ENCODE assay signal across 28 cellular contexts in genomic region chr20:9348316-9348715, GRCh38.
A peak's percentile ranks its signal among the peaks of the same experiment; 100 is the strongest.
DNase-seq lines count a peak whose midpoint lies in the region; ATAC-seq, FAIRE-seq and TF ChIP-seq lines count a peak whose summit lies in the region.
"Had no signal": no experiment of that assay in that cellular context is flagged by ENCODE, and none has a peak within 500 bp of the region (broad histone marks: within the 10 kb centered on the region; RNA-seq: fewer than 3 reads in every experiment).

No MANE protein-coding gene starts in this region.

- no peak overlapping the region for H2AFZ ChIP-seq in GM23338
- H2AFZ ChIP-seq in H1 (ENCODE audit: low read length): no peak overlapping the region
- H2AFZ ChIP-seq in neural progenitor cell (replicated peaks): no peak overlapping the region
- H2AFZ ChIP-seq: GM23248 had no signal

- H2BK12ac ChIP-seq in H1 (ENCODE audit: low read depth, low read length): no peak overlapping the region

- H2BK5ac ChIP-seq in H1 (ENCODE audit: low read depth, low read length): no peak overlapping the region

- CTCF ChIA-PET in A549 (lab: Yijun Ruan, JAX) (interaction anchor here (0.9 to 4.3 kb wide), 8 partner anchors 11 to 601 kb away, joined by 3 to 18 read pairs (median 4); no protein-coding TSS in a partner anchor), H1 (lab: Charles Lee; ENCODE audit: partially characterized antibody) (interaction anchor here (1.6 kb wide), 1 partner anchor 11 kb away, joined by 8 read pairs; no protein-coding TSS in a partner anchor), A673 (lab: Charles Lee) (interaction anchor here (0.7 kb wide), 1 partner anchor 495 kb away, joined by 3 read pairs; no protein-coding TSS in a partner anchor)
- CTCF ChIA-PET in activated CD4-positive, alpha-beta T cell treated with anti-CD3 and anti-CD28 coated beads for 36 hours (lab: Charles Lee): interaction anchor here (0.8 to 1.5 kb wide), 3 partner anchors 9 to 19 kb away, joined by 3 to 4 read pairs (median 4); no protein-coding TSS in a partner anchor

- H2AK5ac ChIP-seq in H1 (ENCODE audit: low read depth, low read length): no peak overlapping the region

- H3K27ac ChIP-seq in A549 (peak overlapping the region; percentile 1 to 30; a peak in 4 of 6 replicates), GM23338 (ENCODE audit: low read depth) (no peak overlapping the region), H1 (ENCODE audit: low read depth, low read length) (no peak overlapping the region), A673 (ENCODE audit: low read depth, low read length, poor library complexity, severe bottlenecking) (no peak overlapping the region), neural progenitor cell (no peak overlapping the region)
- H3K27ac ChIP-seq: C4-2B, GM23248, HL-60, SK-N-MC had no signal

- TF ChIP-seq CTCF in A549 (IDR thresholded peaks at IDR 0.05) (no peak), GM23338 (conservative IDR thresholded peaks at IDR 0.05; ENCODE audit: low read depth in 2 of 2) (no peak), H1 (IDR thresholded peaks at IDR 0.05; ENCODE audit: control extremely low read depth in 1 of 3, insufficient read depth in 1 of 3, low read depth in 1 of 3, low read length in 3 of 3) (no peak), A673 (conservative IDR thresholded peaks at IDR 0.05; ENCODE audit: low read depth, low read length) (no peak), neural progenitor cell (IDR thresholded peaks at IDR 0.05) (no peak)

- DNase-seq in A549 (ENCODE audit: low read depth in 1 of 2, low spot score in 1 of 2) (no peak), GM23338 (ENCODE audit: low spot score) (no peak), OCI-M1 (lab: John Stamatoyannopoulos, UW) (peak; percentile 11), H1 (ENCODE audit: low read depth in 1 of 2, low spot score in 2 of 2) (no peak), Kasumi-1 (lab: John Stamatoyannopoulos, UW) (no peak), A673 (ENCODE audit: low spot score) (no peak), neural progenitor cell (ENCODE audit: low spot score) (no peak)
- DNase-seq in activated CD4-positive, alpha-beta T cell treated with anti-CD3 and anti-CD28 coated beads for 36 hours: no peak
- DNase-seq: Calu3, DMS153, GM23248, KBM-7, MM.1S, NCI-H1092, NCI-H1417 treated with DMSO at 0.1 percent for 48 hours, NCI-H1694 treated with DMSO at 0.1 percent for 48 hours, NCI-H2081, NCI-H2171, NCI-H226, NCI-H510A, NCI-H69, SIG-M5 had no signal

- H3K79me1 ChIP-seq in H1 (ENCODE audit: low read depth, low read length): no peaks in the 10 kb centered on the region

- H3K4me3 Mint-ChIP-seq in GM23338: no peak overlapping the region
- H3K4me3 Mint-ChIP-seq in activated CD4-positive, alpha-beta T cell treated with anti-CD3 and anti-CD28 coated beads for 36 hours: no peak overlapping the region
- H3K4me3 Mint-ChIP-seq in neural progenitor cell: no peak overlapping the region

- H3K9ac ChIP-seq in H1 (replicated peaks in 1 of 4; ENCODE audit: extremely low read depth in 1 of 4, low read depth in 3 of 4, low read length in 3 of 4) (no peak overlapping the region), neural progenitor cell (no peak overlapping the region)
- H3K9ac ChIP-seq: GM23248 had no signal

- H3K9me2 ChIP-seq in GM23338 (ENCODE audit: insufficient read depth): no peaks in the 10 kb centered on the region

- POLR2A ChIA-PET in A549 (lab: Yijun Ruan, JAX): interaction anchor here (1.0 kb wide), 1 partner anchor 279 kb away, joined by 3 read pairs; the partner anchor contains the start of gene PLCB4
- POLR2A ChIA-PET in H1 (lab: Charles Lee; ENCODE audit: partially characterized antibody): no interaction called here
- POLR2A ChIA-PET in A673 (lab: Charles Lee; ENCODE audit: low non-redundant PET): no interaction called here
- POLR2A ChIA-PET in activated CD4-positive, alpha-beta T cell treated with anti-CD3 and anti-CD28 coated beads for 36 hours (lab: Charles Lee): no interaction called here

- H3K36me3 Mint-ChIP-seq in GM23338 (ENCODE audit: low read depth): no peaks in the 10 kb centered on the region
- H3K36me3 Mint-ChIP-seq in activated CD4-positive, alpha-beta T cell treated with anti-CD3 and anti-CD28 coated beads for 36 hours (ENCODE audit: low read depth): no peaks in the 10 kb centered on the region
- H3K36me3 Mint-ChIP-seq in neural progenitor cell: peaks cover 2% of the 10 kb centered on the region

- H3K27me3 Mint-ChIP-seq in GM23338 (ENCODE audit: insufficient read depth, low read depth, poor library complexity) (no peaks in the 10 kb centered on the region), neural progenitor cell (ENCODE audit: insufficient read depth, low read depth) (no peaks in the 10 kb centered on the region)
- H3K27me3 Mint-ChIP-seq in activated CD4-positive, alpha-beta T cell treated with anti-CD3 and anti-CD28 coated beads for 36 hours: no peaks in the 10 kb centered on the region

- H3K4me3 ChIP-seq in A549 (no peak overlapping the region), GM23338 (no peak overlapping the region), H1 (ENCODE audit: extremely low read depth in 1 of 4, insufficient read depth in 2 of 4, low read depth in 3 of 4, low read length in 4 of 4) (no peak overlapping the region), A673 (ENCODE audit: low read depth, low read length, poor library complexity, severe bottlenecking) (no peak overlapping the region), neural progenitor cell (no peak overlapping the region)
- H3K4me3 ChIP-seq: GM23248 had no signal

- H3K56ac ChIP-seq in H1 (replicated peaks; ENCODE audit: insufficient read length, low read depth, low read length): no peak overlapping the region

- intact Hi-C loops in A673 (cut with micrococcal nuclease; ENCODE audit: unreplicated experiment): no loop called here
- intact Hi-C loops in activated CD4-positive, alpha-beta T cell treated with anti-CD3 and anti-CD28 coated beads for 36 hours (cut with DNase I, micrococcal nuclease): no loop called here

- H3K36me3 ChIP-seq in GM23338 (ENCODE audit: insufficient read depth) (no peaks in the 10 kb centered on the region), H1 (ENCODE audit: control insufficient read depth in 2 of 4, insufficient read depth in 4 of 4, low read length in 3 of 4) (no peaks in the 10 kb centered on the region), A673 (ENCODE audit: insufficient read depth, low read length, poor library complexity, severe bottlenecking) (no peaks in the 10 kb centered on the region), neural progenitor cell (no peaks in the 10 kb centered on the region)

- H3K27ac Mint-ChIP-seq in GM23338: peak overlapping the region; percentile 84; the same call in 1 of the 2 replicates
- H3K27ac Mint-ChIP-seq in activated CD4-positive, alpha-beta T cell treated with anti-CD3 and anti-CD28 coated beads for 36 hours: no peak overlapping the region
- H3K27ac Mint-ChIP-seq in neural progenitor cell: no peak overlapping the region

- H3K4me1 ChIP-seq in A549: peaks cover 36% of the 10 kb centered on the region
- no peaks in the 10 kb centered on the region for H3K4me1 ChIP-seq in GM23338 (ENCODE audit: insufficient read depth)
- no peaks in the 10 kb centered on the region; a peak in 1 of 7 replicates for H3K4me1 ChIP-seq in H1 (replicated peaks in 1 of 4; ENCODE audit: control insufficient read depth in 3 of 4, insufficient read depth in 4 of 4, low read length in 3 of 4)
- peaks cover 15% of the 10 kb centered on the region for H3K4me1 ChIP-seq in A673 (ENCODE audit: insufficient read depth, low read length, poor library complexity, severe bottlenecking)
- H3K4me1 ChIP-seq in neural progenitor cell: no peaks in the 10 kb centered on the region

- H4K5ac ChIP-seq in H1 (ENCODE audit: insufficient read length, low read depth, low read length): no peak overlapping the region

- no peak overlapping the region for H2BK120ac ChIP-seq in H1 (replicated peaks; ENCODE audit: low read depth, low read length)

- H4K8ac ChIP-seq in H1 (ENCODE audit: extremely low read depth, insufficient read depth, low read length): no peak overlapping the region

- TF ChIP-seq RAD21 in A549 (conservative IDR thresholded peaks at IDR 0.05 in 1 of 2, IDR thresholded peaks at IDR 0.05 in 1 of 2): no peak
- TF ChIP-seq RAD21 in H1 (IDR thresholded peaks at IDR 0.05 in 1 of 2, conservative IDR thresholded peaks at IDR 0.05 in 1 of 2; ENCODE audit: low read depth in 2 of 2, low read length in 2 of 2): no peak

- H4K20me1 ChIP-seq in GM23338 (replicated peaks; ENCODE audit: insufficient read depth): no peaks in the 10 kb centered on the region
- H4K20me1 ChIP-seq in H1 (replicated peaks in 1 of 2; ENCODE audit: control insufficient read depth in 1 of 2, insufficient read depth in 2 of 2, low read length in 2 of 2): no peaks in the 10 kb centered on the region
- H4K20me1 ChIP-seq in neural progenitor cell (ENCODE audit: low read depth): no peaks in the 10 kb centered on the region

- 67% methylated on average over 3 of the region's 3 CpGs for WGBS in A549 (ENCODE audit: missing lambda C conversion rate)
- 97% methylated on average over 3 of the region's 3 CpGs; no CpG with 5 or more reads in 1 of the 2 experiments for WGBS in H1 (ENCODE audit: extremely low coverage in 1 of 2, insufficient coverage in 1 of 2, insufficient read length in 1 of 2, insufficient replicate concordance in 2 of 2, low coverage in 1 of 2, low lambda C conversion rate in 2 of 2, missing lambda C conversion rate in 1 of 2), 2 experiments

- H3K79me2 ChIP-seq in GM23338 (replicated peaks; ENCODE audit: insufficient read depth) (no peaks in the 10 kb centered on the region), H1 (ENCODE audit: control insufficient read depth in 1 of 2, insufficient read depth in 2 of 2, low read length in 2 of 2) (no peaks in the 10 kb centered on the region; a peak in 1 of 4 replicates), neural progenitor cell (ENCODE audit: low read depth) (no peaks in the 10 kb centered on the region)

- H2BK15ac ChIP-seq in H1 (ENCODE audit: low read length): no peak overlapping the region

- no peak overlapping the region for H3K14ac ChIP-seq in H1 (ENCODE audit: insufficient read length)

- TF ChIP-seq EP300 in A549 (IDR thresholded peaks at IDR 0.05) (no peak), H1 (IDR thresholded peaks at IDR 0.05; ENCODE audit: borderline replicate concordance in 1 of 2, low read depth in 2 of 2, low read length in 2 of 2) (no peak)

- TF ChIP-seq POLR2A in A549 (IDR thresholded peaks at IDR 0.05; ENCODE audit: low read length) (no peak), H1 (IDR thresholded peaks at IDR 0.05; ENCODE audit: control extremely low read depth in 1 of 2, low read depth in 2 of 2, low read length in 2 of 2) (no peak)

- H3K9me3 ChIP-seq in A549 (no peaks in the 10 kb centered on the region), H1 (ENCODE audit: insufficient read depth in 2 of 2, low read depth in 1 of 2, low read length in 1 of 2) (no peaks in the 10 kb centered on the region), A673 (ENCODE audit: low read depth, low read length, poor library complexity, severe bottlenecking) (no peaks in the 10 kb centered on the region), neural progenitor cell (ENCODE audit: low read depth) (no peaks in the 10 kb centered on the region)

- H3F3A ChIP-seq in GM23338 (replicated peaks; ENCODE audit: low read depth): no peaks in the 10 kb centered on the region
- no peaks in the 10 kb centered on the region for H3F3A ChIP-seq in neural progenitor cell (ENCODE audit: low read depth)

- no peaks in the 10 kb centered on the region for H3K27me3 ChIP-seq in GM23338 (ENCODE audit: insufficient read depth)
- no peaks in the 10 kb centered on the region for H3K27me3 ChIP-seq in H1 (replicated peaks in 1 of 4; ENCODE audit: control insufficient read depth in 3 of 4, extremely low read depth in 1 of 4, insufficient read depth in 3 of 4, low read length in 3 of 4)
- no peaks in the 10 kb centered on the region for H3K27me3 ChIP-seq in A673 (replicated peaks; ENCODE audit: insufficient read depth, low read depth, low read length, poor library complexity)
- H3K27me3 ChIP-seq in neural progenitor cell: no peaks in the 10 kb centered on the region

- no peak overlapping the region for H4K91ac ChIP-seq in H1 (replicated peaks; ENCODE audit: insufficient read length, low read length)

- H3K4ac ChIP-seq in H1 (replicated peaks; ENCODE audit: insufficient read length, low read depth, low read length): no peak overlapping the region

- H2BK20ac ChIP-seq in H1 (ENCODE audit: low read length): no peak overlapping the region

- H3K18ac ChIP-seq in H1 (ENCODE audit: extremely low read depth, low read length): no peak overlapping the region

- ATAC-seq in A549 (no peak), GM23338 (no peak)
- no peak for ATAC-seq in activated CD4-positive, alpha-beta T cell treated with anti-CD3 and anti-CD28 coated beads for 36 hours
- ATAC-seq: HCT116 had no signal

- no peaks in the 10 kb centered on the region for H3K23me2 ChIP-seq in H1 (ENCODE audit: low read depth, low read length)

- H3K23ac ChIP-seq in H1 (ENCODE audit: insufficient read length): no peak overlapping the region

- H3K4me2 ChIP-seq in A549 (no peak overlapping the region), GM23338 (no peak overlapping the region), H1 (ENCODE audit: insufficient read depth in 1 of 2, low read depth in 2 of 2, low read length in 2 of 2) (no peak overlapping the region), neural progenitor cell (no peak overlapping the region)

- no TSS peak for BruUV-seq in A673 (replicated peaks; lab: Mats Ljungman, UMichigan)

- FAIRE-seq in A549 (lab: Jason Lieb, UNC): no peak
- FAIRE-seq in H1 (lab: Jason Lieb, UNC): no peak
- FAIRE-seq: A204.1, RCC 7860 had no signal

- H3K9me3 Mint-ChIP-seq in GM23338 (no peaks in the 10 kb centered on the region), neural progenitor cell (no peaks in the 10 kb centered on the region)
- H3K9me3 Mint-ChIP-seq in activated CD4-positive, alpha-beta T cell treated with anti-CD3 and anti-CD28 coated beads for 36 hours (ENCODE audit: low read depth): no peaks in the 10 kb centered on the region

- H3K4me1 Mint-ChIP-seq in GM23338 (peaks cover 11% of the 10 kb centered on the region; the same call in 2 of the 3 replicates), neural progenitor cell (peaks cover 18% of the 10 kb centered on the region)
- no peaks in the 10 kb centered on the region for H3K4me1 Mint-ChIP-seq in activated CD4-positive, alpha-beta T cell treated with anti-CD3 and anti-CD28 coated beads for 36 hours

Comparison
In these comparisons a context has a peak if more than half of its experiments do, and no peak if none do; other contexts are left out.
1. H3K27ac ChIP-seq: peak in A549 (2 of 2); none in GM23338 (single experiment), H1 (single experiment), A673 (single experiment) and neural progenitor cell (single experiment).
2. Of the 18 proteins assayed by ChIP-seq in both H1 and A549: peak only in H1: none; only in A549: none; in both: CEBPB; in neither: 17.